ENCODE assay signal across 8 cellular contexts in genomic region chr15:62390793-62391543, GRCh38.
DNase-seq lines count a peak whose midpoint lies in the region; TF ChIP-seq lines count a peak whose summit lies in the region.

No MANE protein-coding gene starts in this region.

- no peak for TF ChIP-seq POLR2A in erythroblast (IDR thresholded peaks at IDR 0.05; ENCODE audit: low read length)

- TF ChIP-seq CTCF in LNCaP clone FGC (IDR thresholded peaks at IDR 0.05; ENCODE audit: control insufficient read depth, extremely low read depth, insufficient read depth) = peak; percentile 22; the same call in 1 of the 2 replicates

- no peaks in the 10 kb centered on the region for H3K36me3 ChIP-seq in BLaER1 treated with 17β-estradiol and CSF1 and Interleukin-3, amounts not matched to agents 10 nM and 100 nM
- no peaks in the 10 kb centered on the region for H3K36me3 ChIP-seq in subcutaneous abdominal adipose tissue (ENCODE audit: control insufficient read depth in 5 of 5, insufficient read depth in 5 of 5, low read length in 5 of 5)

- H3K9me3 ChIP-seq in BLaER1 treated with 17β-estradiol and CSF1 and Interleukin-3, amounts not matched to agents 10 nM and 100 nM (replicated peaks in 1 of 11) = no peaks in the 10 kb centered on the region
- no peaks in the 10 kb centered on the region for H3K9me3 ChIP-seq in subcutaneous abdominal adipose tissue (ENCODE audit: control insufficient read depth in 5 of 5, low read length in 5 of 5)

- H3K4me1 ChIP-seq in BLaER1 treated with 17β-estradiol and CSF1 and Interleukin-3, amounts not matched to agents 10 nM and 100 nM = peaks cover 18 to 22% (median 20%) of the 10 kb centered on the region in 10 experiments
- peaks cover 4 to 46% (median 36%) of the 10 kb centered on the region in 5 donors for H3K4me1 ChIP-seq in subcutaneous abdominal adipose tissue (ENCODE audit: control insufficient read depth in 5 of 5, insufficient read depth in 5 of 5, low read length in 5 of 5)

- DNase-seq in GM19238 (ENCODE audit: insufficient read length, low spot score) = peak; percentile 13
- DNase-seq in LNCaP clone FGC (ENCODE audit: low read depth) = no peak
- peak in 2 of 3 experiments; percentile 0 to 21 for DNase-seq in activated CD8-positive, alpha-beta memory T cell treated with anti-CD3 and anti-CD28 coated beads for 48 hours (ENCODE audit: low read depth in 2 of 3, low spot score in 2 of 3)
- peak; percentile 69 to 73 for DNase-seq in erythroblast (lab: John Stamatoyannopoulos, UW)
- peak; percentile 57 for DNase-seq in midbrain (lab: John Stamatoyannopoulos, UW)
- no peak for DNase-seq in NCI-H2081 (lab: John Stamatoyannopoulos, UW)

- H3K9ac ChIP-seq in BLaER1 treated with 17β-estradiol and CSF1 and Interleukin-3, amounts not matched to agents 10 nM and 100 nM = peak overlapping the region; percentile 86 to 96 (median 91)
- peak overlapping the region in 4 of 5 donors; percentile 76 to 86 (median 81) for H3K9ac ChIP-seq in subcutaneous abdominal adipose tissue (ENCODE audit: low read length in 5 of 5)

- H3K4me3 ChIP-seq in BLaER1 treated with 17β-estradiol and CSF1 and Interleukin-3, amounts not matched to agents 10 nM and 100 nM = peak overlapping the region; percentile 74 to 98 (median 90)
- peak overlapping the region; percentile 90 for H3K4me3 ChIP-seq in LNCaP clone FGC (ENCODE audit: low read depth, low read length)
- peak overlapping the region; percentile 94 to 97 (median 95) for H3K4me3 ChIP-seq in subcutaneous abdominal adipose tissue (ENCODE audit: low read depth in 1 of 5, low read length in 5 of 5)

- peaks cover 20 to 32% (median 26%) of the 10 kb centered on the region in 11 experiments for H3K27me3 ChIP-seq in BLaER1 treated with 17β-estradiol and CSF1 and Interleukin-3, amounts not matched to agents 10 nM and 100 nM
- no peaks in the 10 kb centered on the region for H3K27me3 ChIP-seq in subcutaneous abdominal adipose tissue (ENCODE audit: control insufficient read depth in 5 of 5, insufficient read depth in 4 of 5, low read length in 5 of 5)

- H3K4me2 ChIP-seq in BLaER1 treated with 17β-estradiol and CSF1 and Interleukin-3, amounts not matched to agents 10 nM and 100 nM = peak overlapping the region; percentile 94 to 100 (median 99)

- H3K27ac ChIP-seq in BLaER1 treated with 17β-estradiol and CSF1 and Interleukin-3, amounts not matched to agents 10 nM and 100 nM = peak overlapping the region in 4 of 11 experiments; percentile 1 to 91 (median 56); a peak in 6 of 22 replicates
- H3K27ac ChIP-seq in subcutaneous abdominal adipose tissue (ENCODE audit: low read depth, low read length) = peak overlapping the region; percentile 90

- no peaks in the 10 kb centered on the region for H4K20me1 ChIP-seq in BLaER1 treated with 17β-estradiol and CSF1 and Interleukin-3, amounts not matched to agents 10 nM and 100 nM

Comparison
In these comparisons a context has a peak if more than half of its experiments do, and no peak if none do; other contexts are left out.
1. DNase-seq: peak in GM19238 (single experiment), activated CD8-positive, alpha-beta memory T cell treated with anti-CD3 and anti-CD28 coated beads for 48 hours (2 of 3), erythroblast (2 of 2) and midbrain (single experiment); none in LNCaP clone FGC (single experiment) and NCI-H2081 (0 of 2).
2. Peak in every context shown above with its lines, with median percentiles within 50 percentile points of each other: H3K4me3 ChIP-seq.